Comparison of ENCODE assay signal across 1 cellular context in genomic region chr15:62649793-62650420, GRCh38.
TF ChIP-seq lines count a peak whose summit lies in the region.

No MANE protein-coding gene starts in this region.

TF ChIP-seq in H1, 55 proteins besides CTCF, POLR2A, EP300 and RAD21 (continued from another document):
- TF ChIP-seq CHD7 (IDR thresholded peaks at IDR 0.05; ENCODE audit: insufficient replicate concordance, low read length), result no peak
- TF ChIP-seq FOSL1 (IDR thresholded peaks at IDR 0.05; ENCODE audit: insufficient read depth, low read depth, low read length), result no peak
- TF ChIP-seq POU5F1 (IDR thresholded peaks at IDR 0.05; ENCODE audit: low read depth, low read length), result no peak
- peak; percentile 63; the same call in 1 of the 2 replicates for TF ChIP-seq MAFK (IDR thresholded peaks at IDR 0.05; ENCODE audit: low read depth, low read length)
- no peak for TF ChIP-seq NANOG (IDR thresholded peaks at IDR 0.05; ENCODE audit: insufficient read depth, low read depth, low read length, poor library complexity, severe bottlenecking)
